In the genomic region with DNA sequence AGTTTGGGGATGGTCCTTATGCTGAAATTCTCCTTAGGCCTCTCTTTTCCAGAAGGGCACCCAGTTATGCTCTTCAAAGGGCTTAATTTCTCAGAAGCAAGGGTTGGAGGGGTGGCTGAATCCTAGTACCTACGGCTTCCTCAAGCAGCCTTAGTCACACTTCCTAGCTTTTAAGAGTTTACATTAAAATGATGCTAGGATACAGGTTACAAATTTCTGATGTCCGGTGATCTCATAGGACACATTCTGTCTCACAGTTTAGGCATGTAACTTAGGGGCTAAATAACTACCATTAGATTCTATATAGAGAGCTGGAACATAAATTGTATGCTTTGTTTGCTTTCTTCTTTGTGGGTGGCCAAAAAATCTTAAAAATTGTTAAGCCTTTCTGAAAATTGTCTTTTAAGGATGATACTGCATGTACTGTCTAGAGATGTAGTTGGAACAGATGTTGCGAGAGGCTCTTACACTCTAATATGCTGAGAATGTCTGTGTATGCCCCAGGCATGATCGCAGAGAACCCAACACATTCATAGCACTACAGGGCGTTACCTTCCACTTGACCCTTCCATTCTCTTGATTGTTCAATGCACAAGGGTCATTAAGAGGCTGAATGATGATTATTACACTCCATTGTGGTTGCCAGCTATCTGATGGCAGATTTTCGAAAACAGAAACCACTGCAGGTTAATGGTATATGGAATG, we compare ENCODE assay signal across 21 cellular contexts.
A peak's percentile ranks its signal among the peaks of the same experiment; 100 is the strongest.
DNase-seq lines count a peak whose midpoint lies in the region; TF ChIP-seq lines count a peak whose summit lies in the region.
"Had no signal": no experiment of that assay in that cellular context is flagged by ENCODE, and none has a peak within 500 bp of the region (broad histone marks: within the 10 kb centered on the region; RNA-seq: fewer than 3 reads in every experiment).

No MANE protein-coding gene starts in this region.

- H3K36me3 Mint-ChIP-seq in MCF 10A (ENCODE audit: insufficient read depth, unreplicated experiment), result no peaks in the 10 kb centered on the region

- DNase-seq in mammary epithelial cell (peak; percentile 20), MCF 10A (ENCODE audit: unreplicated experiment) (no peak), RPMI7951 (ENCODE audit: low read depth) (peak; percentile 46), epithelial cell of esophagus (ENCODE audit: low read depth) (peak; percentile 9), cortex of kidney (lab: John Stamatoyannopoulos, UW) (no peak), superior temporal gyrus (ENCODE audit: extremely low spot score) (no peak)
- no peak for DNase-seq in activated naive CD4-positive, alpha-beta T cell treated with Interleukin-2 at 50 U/mL for 16 hours
- DNase-seq: CD4-positive, alpha-beta T cell; DMS53; GDM1; HCEC 1CT; NCI-H1048; NCI-H1694; NCI-H2029 treated with DMSO at 0.1 percent for 48 hours; NCI-H2171 treated with DMSO at 0.1 percent for 48 hours; NCI-H446; NCI-H524 treated with DMSO at 0.1 percent for 48 hours had no signal

- no peak for TF ChIP-seq CTCF in mammary epithelial cell (conservative IDR thresholded peaks at IDR 0.05 in 1 of 2, IDR thresholded peaks at IDR 0.05 in 1 of 2; ENCODE audit: extremely low read depth in 1 of 2, insufficient read depth in 1 of 2, low read depth in 1 of 2, low read length in 2 of 2)
- TF ChIP-seq CTCF in MCF 10A (IDR thresholded peaks at IDR 0.05; ENCODE audit: unreplicated experiment), result no peak
- no peak for TF ChIP-seq CTCF in epithelial cell of esophagus (IDR thresholded peaks at IDR 0.05; ENCODE audit: insufficient read depth, low read depth, low read length, missing control alignments)

- intact Hi-C loops in mammary epithelial cell (cut with micrococcal nuclease) (no loop called here), MCF 10A (cut with micrococcal nuclease) (no loop called here)

- no peak overlapping the region for H3K4me3 ChIP-seq in mammary epithelial cell (replicated peaks in 1 of 3; ENCODE audit: insufficient read depth in 1 of 3, low read depth in 2 of 3, low read length in 3 of 3)
- no peak overlapping the region for H3K4me3 ChIP-seq in epithelial cell of esophagus (ENCODE audit: low read length)
- H3K4me3 ChIP-seq: BLaER1, GM12878 had no signal

- H3K4me1 ChIP-seq in mammary epithelial cell (ENCODE audit: insufficient read depth, low read length), result no peaks in the 10 kb centered on the region
- H3K4me1 ChIP-seq: BLaER1 had no signal

- no peak overlapping the region for H3K4me2 ChIP-seq in mammary epithelial cell (ENCODE audit: insufficient read depth, low read depth, low read length)
- H3K4me2 ChIP-seq: BLaER1, KMS-11 had no signal

- dilution Hi-C loops in mammary epithelial cell (cut with HindIII; ENCODE audit: low sequenced_read_pairs), result no loop called here

- POLR2A ChIA-PET in MCF 10A (lab: Yijun Ruan, JAX), result no interaction called here

- no peaks in the 10 kb centered on the region for H3K9me3 Mint-ChIP-seq in MCF 10A (ENCODE audit: unreplicated experiment)
- H3K9me3 Mint-ChIP-seq: CD4-positive, alpha-beta T cell; IgD-negative memory B cell had no signal

- no peak overlapping the region for H3K4me3 Mint-ChIP-seq in MCF 10A (ENCODE audit: unreplicated experiment)
- H3K4me3 Mint-ChIP-seq: CD4-positive, alpha-beta T cell; IgD-negative memory B cell had no signal

- H3K27me3 ChIP-seq in mammary epithelial cell (ENCODE audit: insufficient read depth, low read length), result no peaks in the 10 kb centered on the region
- H3K27me3 ChIP-seq: BLaER1 had no signal

- H2AFZ ChIP-seq in mammary epithelial cell (ENCODE audit: low read depth, low read length), result no peak overlapping the region

- no peaks in the 10 kb centered on the region for H3K79me2 ChIP-seq in mammary epithelial cell (ENCODE audit: insufficient read depth, low read length)

- BruUV-seq in mammary epithelial cell (replicated peaks; lab: Mats Ljungman, UMichigan), result no TSS peak
- BruUV-seq in MCF 10A (replicated peaks; lab: Mats Ljungman, UMichigan), result no TSS peak

- no peaks in the 10 kb centered on the region for H3K27me3 Mint-ChIP-seq in MCF 10A (ENCODE audit: insufficient read depth, unreplicated experiment)
- H3K27me3 Mint-ChIP-seq: CD4-positive, alpha-beta T cell; IgD-negative memory B cell had no signal

- no peaks in the 10 kb centered on the region for H3K36me3 ChIP-seq in mammary epithelial cell (ENCODE audit: insufficient read depth, low read length)
- H3K36me3 ChIP-seq: BLaER1 had no signal

- H3K9ac ChIP-seq in mammary epithelial cell (ENCODE audit: insufficient read depth, low read length), result no peak overlapping the region
- H3K9ac ChIP-seq: BLaER1, KMS-11 had no signal

- no peaks in the 10 kb centered on the region for H3K9me3 ChIP-seq in mammary epithelial cell (replicated peaks; ENCODE audit: insufficient read depth, low read length)
- H3K9me3 ChIP-seq: BLaER1 had no signal

- no peaks in the 10 kb centered on the region for H4K20me1 ChIP-seq in mammary epithelial cell (ENCODE audit: insufficient read depth, low read length)
- H4K20me1 ChIP-seq: BLaER1 had no signal

- H3K27ac Mint-ChIP-seq in MCF 10A (ENCODE audit: low read depth, unreplicated experiment), result no peak overlapping the region
- H3K27ac Mint-ChIP-seq: CD4-positive, alpha-beta T cell; IgD-negative memory B cell had no signal

- no peak overlapping the region for H3K27ac ChIP-seq in mammary epithelial cell (ENCODE audit: insufficient read depth, low read depth, low read length)
- H3K27ac ChIP-seq: BLaER1, KMS-11 had no signal

- in situ Hi-C loops in mammary epithelial cell (cut with MboI; ENCODE audit: low sequenced_read_pairs in 2 of 2), result loop anchor here in 1 of 2 donors (25.0 kb wide), 1 partner anchor 104 kb away; no protein-coding TSS in a partner anchor

- WGBS in mammary epithelial cell (ENCODE audit: low coverage, missing lambda C conversion rate), result 94% methylated on average over 6 of the region's 6 CpGs

- CTCF ChIA-PET in mammary epithelial cell (lab: Charles Lee; ENCODE audit: low non-redundant PET), result no interaction called here
- CTCF ChIA-PET in MCF 10A (lab: Yijun Ruan, JAX), result interaction anchor here (0.5 to 1.4 kb wide), 4 partner anchors 9 to 1248 kb away, joined by 3 to 9 read pairs (median 3); no protein-coding TSS in a partner anchor

- no peaks in the 10 kb centered on the region for H3K4me1 Mint-ChIP-seq in MCF 10A (ENCODE audit: insufficient read depth, unreplicated experiment)

Comparison
In these comparisons a context has a peak if more than half of its experiments do, and no peak if none do; other contexts are left out.
1. DNase-seq: peak in mammary epithelial cell (single experiment), RPMI7951 (single experiment) and epithelial cell of esophagus (single experiment); none in MCF 10A (single experiment), cortex of kidney (single experiment), activated naive CD4-positive, alpha-beta T cell treated with Interleukin-2 at 50 U/mL for 16 hours (single experiment) and superior temporal gyrus (single experiment).